ENCODE assay signal across 22 cellular contexts in the genomic region with DNA sequence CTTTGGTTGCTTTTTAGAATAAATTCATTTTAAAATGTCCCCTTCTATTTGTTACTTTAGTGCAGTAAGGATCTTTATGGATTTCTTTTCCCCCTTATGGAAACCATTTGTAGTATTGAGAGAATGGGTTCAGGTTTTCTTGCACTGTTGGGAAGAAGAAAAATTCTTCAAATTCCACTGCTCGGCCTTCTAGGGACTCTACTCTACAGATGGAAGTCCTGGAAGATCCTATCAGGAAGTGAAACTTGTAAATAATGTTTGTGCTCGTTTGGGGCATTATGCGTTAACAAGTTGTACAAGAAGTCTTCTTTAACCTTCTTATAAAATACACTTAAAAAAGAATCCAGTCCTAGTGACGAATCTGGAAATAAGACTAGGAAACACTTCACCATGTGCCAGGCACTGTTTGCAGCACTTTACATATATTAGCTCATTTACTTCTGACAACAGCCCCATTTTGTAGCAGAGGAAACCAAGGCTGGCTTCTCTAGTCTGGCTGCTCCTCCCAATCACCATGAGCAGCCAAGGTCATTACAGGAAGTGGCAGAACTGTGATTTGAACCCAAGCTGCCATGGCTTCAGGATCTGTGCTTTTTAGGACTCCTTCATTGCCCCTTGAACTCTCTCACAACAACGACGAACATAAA. TPM values are rescaled to one million over a fixed set of nuclear protein-coding genes. Genes with fewer than 3 reads are reported as not detected.
DNase-seq lines count a peak whose midpoint lies in the region; ATAC-seq and TF ChIP-seq lines count a peak whose summit lies in the region.
"Had no signal": no experiment of that assay in that cellular context is flagged by ENCODE, and none has a peak within 500 bp of the region (broad histone marks: within the 10 kb centered on the region; RNA-seq: fewer than 3 reads in every experiment).

No MANE protein-coding gene starts in this region.

- no peak overlapping the region for H3K27ac Mint-ChIP-seq in stimulated activated naive CD8-positive, alpha-beta T cell treated with anti-CD3 and anti-CD28 coated beads, Interleukin-15, amount 100 ng/mL, for 72 hours
- H3K27ac Mint-ChIP-seq: activated CD8-positive, alpha-beta memory T cell treated with anti-CD3 and anti-CD28 coated beads, Interleukin-2, amount 10 ng/mL, durations not matched to agents 7 days and 5 days; stimulated activated naive CD8-positive, alpha-beta T cell treated with anti-CD3 and anti-CD28 coated beads, Interleukin-15, Interleukin-2, amounts not matched to agents 100 ng/mL and 50 ng/mL, for 24 hours had no signal

- 73% methylated on average over 6 of the region's 6 CpGs for WGBS in HUES64

- no TSS peak for BruUV-seq in A673 (replicated peaks; lab: Mats Ljungman, UMichigan)

- intact Hi-C loops in A673 (cut with micrococcal nuclease; ENCODE audit: unreplicated experiment), result no loop called here
- intact Hi-C loops in upper lobe of right lung (cut with DNase I), result no loop called here

- H3K4me3 Mint-ChIP-seq in stimulated activated naive CD8-positive, alpha-beta T cell treated with anti-CD3 and anti-CD28 coated beads, Interleukin-15, amount 100 ng/mL, for 72 hours, result no peak overlapping the region
- H3K4me3 Mint-ChIP-seq: activated CD8-positive, alpha-beta memory T cell treated with anti-CD3 and anti-CD28 coated beads, Interleukin-2, amount 10 ng/mL, durations not matched to agents 7 days and 5 days; activated naive CD8-positive, alpha-beta T cell; CD4-positive, CD25-positive, alpha-beta regulatory T cell; stimulated activated naive CD8-positive, alpha-beta T cell treated with anti-CD3 and anti-CD28 coated beads, Interleukin-15, Interleukin-2, amounts not matched to agents 100 ng/mL and 50 ng/mL, for 24 hours had no signal

- CTCF ChIA-PET in A673 (lab: Charles Lee), result no interaction called here

- H3K4me1 Mint-ChIP-seq in stimulated activated naive CD8-positive, alpha-beta T cell treated with anti-CD3 and anti-CD28 coated beads, Interleukin-15, amount 100 ng/mL, for 72 hours, result peaks cover 21% of the 10 kb centered on the region

- H3K27me3 Mint-ChIP-seq in stimulated activated naive CD8-positive, alpha-beta T cell treated with anti-CD3 and anti-CD28 coated beads, Interleukin-15, amount 100 ng/mL, for 72 hours, result no peaks in the 10 kb centered on the region
- H3K27me3 Mint-ChIP-seq: activated CD8-positive, alpha-beta memory T cell treated with anti-CD3 and anti-CD28 coated beads, Interleukin-2, amount 10 ng/mL, durations not matched to agents 7 days and 5 days; activated naive CD8-positive, alpha-beta T cell; CD4-positive, CD25-positive, alpha-beta regulatory T cell; stimulated activated naive CD8-positive, alpha-beta T cell treated with anti-CD3 and anti-CD28 coated beads, Interleukin-15, Interleukin-2, amounts not matched to agents 100 ng/mL and 50 ng/mL, for 24 hours had no signal

- H3K36me3 ChIP-seq in A673 (ENCODE audit: insufficient read depth, low read length, poor library complexity, severe bottlenecking), result peaks cover 2% of the 10 kb centered on the region
- H3K36me3 ChIP-seq in HUES64 (ENCODE audit: insufficient read depth, low read length), result 0 out of 2 replicates have a peak, but pooled peaks cover 5% of the 10 kb centered on the region
- no peaks in the 10 kb centered on the region for H3K36me3 ChIP-seq in upper lobe of right lung
- H3K36me3 ChIP-seq: vagina had no signal

- POLR2A ChIA-PET in A673 (lab: Charles Lee; ENCODE audit: low non-redundant PET), result no interaction called here

- peaks cover 55% of the 10 kb centered on the region for H3K4me1 ChIP-seq in A673 (ENCODE audit: insufficient read depth, low read length, poor library complexity, severe bottlenecking)
- peaks cover 56% of the 10 kb centered on the region for H3K4me1 ChIP-seq in HUES64 (ENCODE audit: insufficient read depth, low read length)
- peaks cover 13% of the 10 kb centered on the region for H3K4me1 ChIP-seq in upper lobe of right lung

- no peak for DNase-seq in A673 (ENCODE audit: low spot score)
- DNase-seq in fibroblast of villous mesenchyme (ENCODE audit: low read depth), result peak; percentile 38
- peak; percentile 67 for DNase-seq in midbrain (lab: John Stamatoyannopoulos, UW)
- no peak for DNase-seq in central memory CD4-positive, alpha-beta T cell
- no peak for DNase-seq in stimulated activated naive CD8-positive, alpha-beta T cell treated with anti-CD3 and anti-CD28 coated beads, Interleukin-15, amount 100 ng/mL, for 72 hours
- no peak for DNase-seq in upper lobe of right lung
- DNase-seq in middle frontal gyrus (ENCODE audit: extremely low spot score, low spot score), result no peak
- DNase-seq: activated CD8-positive, alpha-beta memory T cell treated with anti-CD3 and anti-CD28 coated beads, Interleukin-2, amount 10 ng/mL, durations not matched to agents 7 days and 5 days; foreskin fibroblast; HCEC 1CT; NCI-H187 treated with DMSO at 0.1 percent for 48 hours; NCI-H345; T-helper 9 cell had no signal

- TF ChIP-seq CTCF in A673 (conservative IDR thresholded peaks at IDR 0.05; ENCODE audit: low read depth, low read length), result no peak
- TF ChIP-seq CTCF in fibroblast of villous mesenchyme (IDR thresholded peaks at IDR 0.05; ENCODE audit: insufficient read depth, low read depth, low read length), result no peak
- TF ChIP-seq CTCF in upper lobe of right lung (IDR thresholded peaks at IDR 0.05), result no peak

- no peaks in the 10 kb centered on the region for H3K9me3 Mint-ChIP-seq in stimulated activated naive CD8-positive, alpha-beta T cell treated with anti-CD3 and anti-CD28 coated beads, Interleukin-15, amount 100 ng/mL, for 72 hours
- H3K9me3 Mint-ChIP-seq: CD4-positive, CD25-positive, alpha-beta regulatory T cell; stimulated activated naive CD8-positive, alpha-beta T cell treated with anti-CD3 and anti-CD28 coated beads, Interleukin-15, Interleukin-2, amounts not matched to agents 100 ng/mL and 50 ng/mL, for 24 hours had no signal

- H3K27me3 ChIP-seq in A673 (replicated peaks; ENCODE audit: insufficient read depth, low read depth, low read length, poor library complexity) (no peaks in the 10 kb centered on the region), HUES64 (ENCODE audit: insufficient read depth, low read length) (no peaks in the 10 kb centered on the region), upper lobe of right lung (no peaks in the 10 kb centered on the region)
- H3K27me3 ChIP-seq: vagina had no signal

- peak overlapping the region; percentile 6 for H3K27ac ChIP-seq in A673 (ENCODE audit: low read depth, low read length, poor library complexity, severe bottlenecking)
- H3K27ac ChIP-seq in HUES64 (ENCODE audit: low read depth, low read length), result peak overlapping the region; percentile 22; the same call in 1 of the 2 replicates
- H3K27ac ChIP-seq in upper lobe of right lung, result no peak overlapping the region
- H3K27ac ChIP-seq: coronary artery, vagina had no signal

- no peak overlapping the region for H3K9ac ChIP-seq in HUES64 (ENCODE audit: low read depth, low read length)

- H3K9me3 ChIP-seq in A673 (ENCODE audit: low read depth, low read length, poor library complexity, severe bottlenecking), result no peaks in the 10 kb centered on the region
- no peaks in the 10 kb centered on the region for H3K9me3 ChIP-seq in HUES64 (ENCODE audit: insufficient read depth, low read depth, low read length)
- H3K9me3 ChIP-seq in upper lobe of right lung, result no peaks in the 10 kb centered on the region
- H3K9me3 ChIP-seq: vagina had no signal

- ATAC-seq in stimulated activated naive CD8-positive, alpha-beta T cell treated with anti-CD3 and anti-CD28 coated beads, Interleukin-15, amount 100 ng/mL, for 72 hours, result no peak
- ATAC-seq in upper lobe of right lung, result no peak
- ATAC-seq: activated CD4-positive, CD25-positive, alpha-beta regulatory T cell treated with anti-CD3 and anti-CD28 coated beads, Interleukin-2, amount 50 U/mL, for 24 hours; activated CD8-positive, alpha-beta memory T cell treated with anti-CD3 and anti-CD28 coated beads, Interleukin-2, amount 10 ng/mL, durations not matched to agents 7 days and 5 days; GM12878 had no signal

- H3K4me3 ChIP-seq in A673 (ENCODE audit: low read depth, low read length, poor library complexity, severe bottlenecking), result no peak overlapping the region
- no peak overlapping the region for H3K4me3 ChIP-seq in HUES64 (ENCODE audit: low read length)
- no peak overlapping the region for H3K4me3 ChIP-seq in fibroblast of villous mesenchyme (ENCODE audit: low read depth, low read length)
- no peak overlapping the region for H3K4me3 ChIP-seq in upper lobe of right lung
- H3K4me3 ChIP-seq: coronary artery, GM12878, K562, vagina had no signal

RNA-seq across cellular contexts. Expression of a gene that starts 11.8 kb away (rescaled TPM):
- total RNA-seq in A673 (2021), result 59.4 and 67.5 TPM in 2 replicates
- polyA plus RNA-seq in HUES64 (2013, experiment 1 of 2), result 34.0 TPM
- polyA plus RNA-seq in HUES64 (2013, experiment 2 of 2), result 34.5 TPM
- total RNA-seq in fibroblast of villous mesenchyme, result 26.7 and 58.7 TPM in 2 replicates
- total RNA-seq in upper lobe of right lung, result 17.0 TPM

Comparison
In these comparisons a context has a peak if more than half of its experiments do, and no peak if none do; other contexts are left out.
1. DNase-seq: peak in fibroblast of villous mesenchyme (single experiment) and midbrain (single experiment); none in A673 (single experiment), central memory CD4-positive, alpha-beta T cell (single experiment), stimulated activated naive CD8-positive, alpha-beta T cell treated with anti-CD3 and anti-CD28 coated beads, Interleukin-15, amount 100 ng/mL, for 72 hours (0 of 2), upper lobe of right lung (single experiment) and middle frontal gyrus (single experiment).